Comparison of ENCODE assay signal across 9 cellular contexts in the genomic region with DNA sequence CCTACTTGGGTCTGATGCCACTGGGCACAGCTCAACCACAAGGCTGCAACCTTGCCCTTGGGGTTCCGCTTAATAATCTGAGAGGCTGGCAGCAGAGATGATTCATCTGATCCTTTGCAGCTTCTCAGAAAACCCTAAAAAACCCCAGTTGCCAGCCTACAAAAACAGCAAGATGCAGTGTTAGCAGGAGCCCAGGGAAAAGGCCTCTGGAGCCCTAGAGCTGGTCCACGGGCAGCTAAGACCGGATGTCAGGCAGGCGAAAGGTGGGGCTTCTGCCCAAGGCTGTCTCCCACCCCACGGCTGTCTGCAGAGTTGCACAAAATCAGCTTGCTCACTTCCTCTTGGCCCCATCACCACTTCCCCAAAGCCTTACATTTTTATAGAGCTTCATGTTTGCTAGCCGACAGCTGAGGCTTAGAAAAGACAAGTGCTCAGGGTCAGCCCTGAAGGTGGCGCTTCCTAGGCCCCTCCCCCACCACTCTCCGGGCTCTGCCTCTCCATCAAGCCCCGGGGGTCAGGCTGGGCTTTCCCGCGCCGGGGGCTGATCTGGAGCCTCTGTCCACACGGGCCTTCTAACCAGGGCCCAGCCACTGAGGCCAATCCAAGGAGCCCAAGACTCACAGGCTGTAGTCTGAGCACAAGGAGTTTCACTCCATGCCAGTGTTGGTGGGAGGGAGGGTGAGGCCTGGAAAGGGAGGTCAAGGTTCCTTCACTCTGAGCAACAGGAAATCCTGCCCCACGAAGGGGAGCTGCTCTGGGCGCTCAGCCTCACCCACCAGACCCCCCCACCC. TPM values are rescaled to one million over a fixed set of nuclear protein-coding genes. Genes with fewer than 3 reads are reported as not detected.
DNase-seq lines count a peak whose midpoint lies in the region; ATAC-seq and TF ChIP-seq lines count a peak whose summit lies in the region.
"Had no signal": no experiment of that assay in that cellular context is flagged by ENCODE, and none has a peak within 500 bp of the region (broad histone marks: within the 10 kb centered on the region; RNA-seq: fewer than 3 reads in every experiment).

No MANE protein-coding gene starts in this region.

- H3K27ac ChIP-seq in coronary artery (peak overlapping the region; percentile 91 to 94), right lobe of liver (peak overlapping the region; percentile 75 to 82 (median 79))

- H3K36me3 ChIP-seq in H7 (replicated peaks; ENCODE audit: control insufficient read depth, insufficient read depth, low read length): no peaks in the 10 kb centered on the region
- H3K36me3 ChIP-seq in Loucy (ENCODE audit: insufficient read depth, low read length): no peaks in the 10 kb centered on the region
- H3K36me3 ChIP-seq in right lobe of liver: no peaks in the 10 kb centered on the region

- H4K20me1 ChIP-seq in Loucy (ENCODE audit: insufficient read depth, low read length, poor library complexity, severe bottlenecking): no peaks in the 10 kb centered on the region

- H2AFZ ChIP-seq in Loucy (ENCODE audit: low read length): peak overlapping the region; percentile 74

- peak overlapping the region; percentile 17 for H3K4me3 ChIP-seq in H7 (ENCODE audit: insufficient read depth, low read depth, low read length)
- peak overlapping the region; percentile 79 for H3K4me3 ChIP-seq in Loucy (ENCODE audit: low read length, poor library complexity, severe bottlenecking)
- H3K4me3 ChIP-seq in WI38 (ENCODE audit: low read depth, low read length): peak overlapping the region; percentile 3
- H3K4me3 ChIP-seq in coronary artery: peak overlapping the region; percentile 58
- peak overlapping the region; percentile 14 to 43 (median 31) for H3K4me3 ChIP-seq in right lobe of liver

- DNase-seq in GF-D8 (lab: John Stamatoyannopoulos, UW) (peak; percentile 98), H7 (peak; percentile 82), coronary artery (ENCODE audit: low spot score) (peak; percentile 86), right lobe of liver (peak; percentile 74 to 82 (median 76)), NCI-H345 (lab: John Stamatoyannopoulos, UW) (no peak)
- peak in 2 of 3 experiments; percentile 33 to 49 for DNase-seq in stimulated activated CD4-positive, alpha-beta T cell treated with anti-CD3 and anti-CD28 coated beads, TNF-alpha, amount 100 ng/mL, for 4 hours (ENCODE audit: low read depth in 3 of 3)

- peak overlapping the region; percentile 94 for H3K4me2 ChIP-seq in Loucy (ENCODE audit: low read depth, low read length, poor library complexity, severe bottlenecking)

- TF ChIP-seq POLR2A in right lobe of liver (IDR thresholded peaks at IDR 0.05): peak; percentile 31

- H3K4me1 ChIP-seq in Loucy (ENCODE audit: insufficient read depth, low read length, poor library complexity, severe bottlenecking): peaks cover 74% of the 10 kb centered on the region
- H3K4me1 ChIP-seq in right lobe of liver: peaks cover 0 to 18% (median 13%) of the 10 kb centered on the region in 4 donors

- TF ChIP-seq CTCF in Loucy (conservative IDR thresholded peaks at IDR 0.05; ENCODE audit: low read length) (no peak), WI38 (IDR thresholded peaks at IDR 0.05; ENCODE audit: low read depth, low read length) (no peak), coronary artery (IDR thresholded peaks at IDR 0.05) (no peak), right lobe of liver (IDR thresholded peaks at IDR 0.05) (no peak)

- H3K9ac ChIP-seq in Loucy (ENCODE audit: low read depth, low read length, poor library complexity, severe bottlenecking): peak overlapping the region; percentile 90

- H3K79me2 ChIP-seq in Loucy (ENCODE audit: insufficient read depth, low read length): no peaks in the 10 kb centered on the region

- H3K27me3 ChIP-seq in H7 (ENCODE audit: control insufficient read depth, insufficient read depth, low read length) (no peaks in the 10 kb centered on the region; the same call in 1 of the 2 replicates), Loucy (ENCODE audit: insufficient read depth, low read length, poor library complexity, severe bottlenecking) (no peaks in the 10 kb centered on the region), right lobe of liver (no peaks in the 10 kb centered on the region)

- intact Hi-C loops in right lobe of liver (cut with DNase I): loop anchor here (5.0 to 10.0 kb wide), 2 partner anchors 150 to 157 kb away; no protein-coding TSS in a partner anchor

- WGBS in right lobe of liver (ENCODE audit: insufficient coverage, low coverage, low lambda C conversion rate, missing lambda C conversion rate): 16% methylated on average over 5 of the region's 15 CpGs

- H3K9me3 ChIP-seq in Loucy (ENCODE audit: insufficient read depth, low read depth, low read length) (no peaks in the 10 kb centered on the region), right lobe of liver (no peaks in the 10 kb centered on the region)

- no peaks in the 10 kb centered on the region for H3K9me2 ChIP-seq in Loucy (replicated peaks; ENCODE audit: low read depth, low read length)

- ATAC-seq in right lobe of liver: peak; percentile 32 to 52 (median 38)

- H3F3A ChIP-seq in Loucy (ENCODE audit: low read depth): peaks cover 16% of the 10 kb centered on the region

RNA-seq across cellular contexts. Expression of gene ADORA3, which starts 4.2 kb away (rescaled TPM):
- total RNA-seq in H7 (2014; rRNA removed; shearing (Covaris generic)): not detected in 2 replicates
- 1 to 10 TPM; 2.7 to 6.3 (median 3.9) TPM for total RNA-seq in right lobe of liver
- total RNA-seq: pulmonary artery endothelial cell had no signal

RNA-seq across cellular contexts. Expression of gene TMIGD3, which starts 4.2 kb away (rescaled TPM):
- total RNA-seq in H7 (2014; rRNA removed; shearing (Covaris generic)): 0.17 TPM in 1 of 2 replicates, not detected in the other
- 1 to 10 TPM; 2.4 to 9.7 (median 5.8) TPM for total RNA-seq in right lobe of liver
- total RNA-seq: pulmonary artery endothelial cell had no signal

RNA-seq across cellular contexts. Expression of gene C1orf162, which starts 33.8 kb away (rescaled TPM):
- 0.21 and 0.85 TPM in 2 replicates for total RNA-seq in H7 (2014; rRNA removed; shearing (Covaris generic))
- total RNA-seq in right lobe of liver: 10 to 100 TPM in 2 of 6 experiments, 1 to 10 TPM in 4; 6.1 to 16.9 (median 9.3) TPM

RNA-seq across cellular contexts. Expression of gene ATP5PB, which starts 58.3 kb away (rescaled TPM):
- total RNA-seq in H7 (2014; rRNA removed; shearing (Covaris generic)): 691 and 763 TPM in 2 replicates
- 100 to 1,000 TPM; 128 to 152 (median 148) TPM for total RNA-seq in right lobe of liver

RNA-seq across cellular contexts. Expression of gene WDR77, which starts 58.5 kb away (rescaled TPM):
- total RNA-seq in H7 (2014; rRNA removed; shearing (Covaris generic)): 110 and 175 TPM in 2 replicates
- 10 to 100 TPM; 11.4 to 27.3 (median 14.0) TPM for total RNA-seq in right lobe of liver

Comparison
In these comparisons a context has a peak if more than half of its experiments do, and no peak if none do; other contexts are left out.
1. H3K4me3 ChIP-seq: peak in every context shown above with its lines; median percentile 79 in Loucy; 58 in coronary artery; 31 in right lobe of liver; 17 in H7; 3 in WI38.